In the genomic region with DNA sequence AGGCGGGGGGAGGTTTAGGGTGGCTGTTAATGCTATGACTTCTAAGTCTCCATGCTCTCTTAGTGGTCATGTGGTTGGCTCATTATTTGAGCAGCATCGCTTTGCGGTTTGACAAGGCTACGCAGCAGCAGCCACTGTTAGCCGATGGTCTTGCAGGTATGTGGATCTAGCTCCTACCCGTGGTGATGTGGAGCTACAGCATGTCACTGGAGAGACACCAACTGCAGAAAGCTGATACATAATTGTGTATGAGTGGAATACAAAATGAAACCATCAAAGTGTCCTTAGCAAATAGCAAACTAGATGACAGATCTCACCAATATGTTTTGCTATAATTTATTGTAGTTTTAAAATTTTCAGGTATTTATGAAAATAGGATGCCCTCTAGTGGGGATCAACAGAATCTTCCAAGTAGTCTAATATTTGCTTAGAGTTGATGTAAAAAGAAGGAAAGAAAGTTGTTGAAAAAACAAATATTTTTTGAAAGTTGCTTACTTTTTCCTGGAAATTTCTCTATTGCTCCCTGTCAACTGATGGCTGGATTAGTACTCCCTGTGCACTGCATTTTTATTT, we compare ENCODE assay signal across 8 cellular contexts.
DNase-seq lines count a peak whose midpoint lies in the region; ATAC-seq and TF ChIP-seq lines count a peak whose summit lies in the region.

No MANE protein-coding gene starts in this region.

- H3K27me3 ChIP-seq in BJ (ENCODE audit: control insufficient read depth, insufficient read depth, low read length), result no peaks in the 10 kb centered on the region

- no peaks in the 10 kb centered on the region for H3K36me3 ChIP-seq in BJ (ENCODE audit: control insufficient read depth, insufficient read depth, low read length)

- no peak overlapping the region for H3K4me3 Mint-ChIP-seq in mesothelial cell of epicardium
- H3K4me3 Mint-ChIP-seq in stimulated activated effector memory CD8-positive, alpha-beta T cell treated with anti-CD3 and anti-CD28 coated beads, Interleukin-12 subunit alpha, Interleukin-12 subunit beta, amount 100 ng/mL, for 72 hours, result no peak overlapping the region

- POLR2A ChIA-PET in BJ (lab: Charles Lee), result interaction anchor here (0.6 to 1.0 kb wide), 4 partner anchors 22 to 351 kb away, joined by 3 to 7 read pairs (median 4); no protein-coding TSS in a partner anchor

- no peaks in the 10 kb centered on the region for H3K36me3 Mint-ChIP-seq in mesothelial cell of epicardium
- H3K36me3 Mint-ChIP-seq in stimulated activated effector memory CD8-positive, alpha-beta T cell treated with anti-CD3 and anti-CD28 coated beads, Interleukin-12 subunit alpha, Interleukin-12 subunit beta, amount 100 ng/mL, for 72 hours, result no peaks in the 10 kb centered on the region

- peak; percentile 99 for ATAC-seq in GM18517 (IDR thresholded peaks at IDR 0.05; ENCODE audit: unreplicated experiment)
- ATAC-seq in HG02885 (IDR thresholded peaks at IDR 0.05; ENCODE audit: poor library complexity, unreplicated experiment), result peak; percentile 100
- no peak for ATAC-seq in stimulated activated effector memory CD8-positive, alpha-beta T cell treated with anti-CD3 and anti-CD28 coated beads, Interleukin-12 subunit alpha, Interleukin-12 subunit beta, amount 100 ng/mL, for 72 hours

- peak overlapping the region; percentile 28 for H3K27ac Mint-ChIP-seq in mesothelial cell of epicardium
- H3K27ac Mint-ChIP-seq in stimulated activated effector memory CD8-positive, alpha-beta T cell treated with anti-CD3 and anti-CD28 coated beads, Interleukin-12 subunit alpha, Interleukin-12 subunit beta, amount 100 ng/mL, for 72 hours, result no peak overlapping the region

- in situ Hi-C loops in SK-MEL-5 (cut with HindIII; ENCODE audit: low pct_unique_long_range_greater_than_20kb, low sequenced_read_pairs), result no loop called here

- CTCF ChIA-PET in BJ (lab: Yijun Ruan, JAX), result interaction anchor here (0.6 to 6.2 kb wide), 26 partner anchors 8 to 796 kb away, joined by 3 to 42 read pairs (median 6); no protein-coding TSS in a partner anchor

- H3K4me3 ChIP-seq in BJ (ENCODE audit: low read depth, low read length) (no peak overlapping the region), epithelial cell of esophagus (ENCODE audit: low read length) (no peak overlapping the region)

- H3K27me3 Mint-ChIP-seq in mesothelial cell of epicardium (ENCODE audit: low read depth), result no peaks in the 10 kb centered on the region

- peaks cover 39% of the 10 kb centered on the region for H3K4me1 Mint-ChIP-seq in mesothelial cell of epicardium
- no peaks in the 10 kb centered on the region for H3K4me1 Mint-ChIP-seq in stimulated activated effector memory CD8-positive, alpha-beta T cell treated with anti-CD3 and anti-CD28 coated beads, Interleukin-12 subunit alpha, Interleukin-12 subunit beta, amount 100 ng/mL, for 72 hours

- DNase-seq in BJ (ENCODE audit: low read depth) (peak; percentile 94), NCI-H128 (lab: John Stamatoyannopoulos, UW; ENCODE audit: unreplicated experiment) (peak; percentile 87), SK-MEL-5 (ENCODE audit: low read depth, low spot score) (peak; percentile 98), epithelial cell of esophagus (ENCODE audit: low read depth) (peak; percentile 90), mesothelial cell of epicardium (ENCODE audit: low spot score in 2 of 2, unreplicated experiment in 2 of 2) (peak; percentile 45 to 62)
- DNase-seq in stimulated activated effector memory CD8-positive, alpha-beta T cell treated with anti-CD3 and anti-CD28 coated beads, Interleukin-12 subunit alpha, Interleukin-12 subunit beta, amount 100 ng/mL, for 72 hours (ENCODE audit: low spot score in 2 of 2), result no peak

- TF ChIP-seq CTCF in BJ (IDR thresholded peaks at IDR 0.05; ENCODE audit: insufficient read depth, low read depth, low read length) (peak; percentile 98), epithelial cell of esophagus (IDR thresholded peaks at IDR 0.05; ENCODE audit: insufficient read depth, low read depth, low read length, missing control alignments) (peak; percentile 100), mesothelial cell of epicardium (IDR thresholded peaks at IDR 0.05; ENCODE audit: unreplicated experiment) (peak; percentile 93)

- no peaks in the 10 kb centered on the region for H3K9me3 Mint-ChIP-seq in mesothelial cell of epicardium
- H3K9me3 Mint-ChIP-seq in stimulated activated effector memory CD8-positive, alpha-beta T cell treated with anti-CD3 and anti-CD28 coated beads, Interleukin-12 subunit alpha, Interleukin-12 subunit beta, amount 100 ng/mL, for 72 hours, result peaks cover 8% of the 10 kb centered on the region

Comparison
In these comparisons a context has a peak if more than half of its experiments do, and no peak if none do; other contexts are left out.
1. DNase-seq: peak in BJ (single experiment), NCI-H128 (single experiment), SK-MEL-5 (single experiment), epithelial cell of esophagus (single experiment) and mesothelial cell of epicardium (2 of 2); none in stimulated activated effector memory CD8-positive, alpha-beta T cell treated with anti-CD3 and anti-CD28 coated beads, Interleukin-12 subunit alpha, Interleukin-12 subunit beta, amount 100 ng/mL, for 72 hours (0 of 2).
2. Peak in every context shown above with its lines, with median percentiles within 50 percentile points of each other: CTCF ChIP-seq.